ENCODE assay signal across 1 cellular context in genomic region chr14:86708846-86709339, GRCh38.
TF ChIP-seq lines count a peak whose summit lies in the region.

No MANE protein-coding gene starts in this region.

TF ChIP-seq in HepG2, 621 proteins besides CTCF, POLR2A, EP300 and RAD21 (continued from another document and continues in another):
- TF ChIP-seq, protein P1, sequence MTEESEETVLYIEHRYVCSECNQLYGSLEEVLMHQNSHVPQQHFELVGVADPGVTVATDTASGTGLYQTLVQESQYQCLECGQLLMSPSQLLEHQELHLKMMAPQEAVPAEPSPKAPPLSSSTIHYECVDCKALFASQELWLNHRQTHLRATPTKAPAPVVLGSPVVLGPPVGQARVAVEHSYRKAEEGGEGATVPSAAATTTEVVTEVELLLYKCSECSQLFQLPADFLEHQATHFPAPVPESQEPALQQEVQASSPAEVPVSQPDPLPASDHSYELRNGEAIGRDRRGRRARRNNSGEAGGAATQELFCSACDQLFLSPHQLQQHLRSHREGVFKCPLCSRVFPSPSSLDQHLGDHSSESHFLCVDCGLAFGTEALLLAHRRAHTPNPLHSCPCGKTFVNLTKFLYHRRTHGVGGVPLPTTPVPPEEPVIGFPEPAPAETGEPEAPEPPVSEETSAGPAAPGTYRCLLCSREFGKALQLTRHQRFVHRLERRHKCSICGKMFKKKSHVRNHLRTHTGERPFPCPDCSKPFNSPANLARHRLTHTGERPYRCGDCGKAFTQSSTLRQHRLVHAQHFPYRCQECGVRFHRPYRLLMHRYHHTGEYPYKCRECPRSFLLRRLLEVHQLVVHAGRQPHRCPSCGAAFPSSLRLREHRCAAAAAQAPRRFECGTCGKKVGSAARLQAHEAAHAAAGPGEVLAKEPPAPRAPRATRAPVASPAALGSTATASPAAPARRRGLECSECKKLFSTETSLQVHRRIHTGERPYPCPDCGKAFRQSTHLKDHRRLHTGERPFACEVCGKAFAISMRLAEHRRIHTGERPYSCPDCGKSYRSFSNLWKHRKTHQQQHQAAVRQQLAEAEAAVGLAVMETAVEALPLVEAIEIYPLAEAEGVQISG (CRISPR knock-in tag; IDR thresholded peaks at IDR 0.05), result no peak; the same call in 1 of the 2 replicates
- TF ChIP-seq ATRX (CRISPR knock-in tag; IDR thresholded peaks at IDR 0.05; ENCODE audit: borderline replicate concordance), result no peak
- TF ChIP-seq ZNF737 (CRISPR knock-in tag; IDR thresholded peaks at IDR 0.05; ENCODE audit: borderline replicate concordance), result no peak
- TF ChIP-seq, protein P2, sequence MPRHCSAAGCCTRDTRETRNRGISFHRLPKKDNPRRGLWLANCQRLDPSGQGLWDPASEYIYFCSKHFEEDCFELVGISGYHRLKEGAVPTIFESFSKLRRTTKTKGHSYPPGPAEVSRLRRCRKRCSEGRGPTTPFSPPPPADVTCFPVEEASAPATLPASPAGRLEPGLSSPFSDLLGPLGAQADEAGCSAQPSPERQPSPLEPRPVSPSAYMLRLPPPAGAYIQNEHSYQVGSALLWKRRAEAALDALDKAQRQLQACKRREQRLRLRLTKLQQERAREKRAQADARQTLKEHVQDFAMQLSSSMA (CRISPR knock-in tag; IDR thresholded peaks at IDR 0.05), result no peak
- TF ChIP-seq MXI1 (IDR thresholded peaks at IDR 0.05; ENCODE audit: borderline replicate concordance, low read depth, low read length), result no peak; the same call in 2 of the 3 replicates
- TF ChIP-seq MAZ (IDR thresholded peaks at IDR 0.05; ENCODE audit: borderline replicate concordance, low read depth, low read length), result no peak
- TF ChIP-seq MAZ (CRISPR knock-in tag; IDR thresholded peaks at IDR 0.05; ENCODE audit: low read depth), result peak; percentile 57; the same call in 1 of the 2 replicates
- peak; percentile 99 for TF ChIP-seq NCOA2 (CRISPR knock-in tag; IDR thresholded peaks at IDR 0.05)
- TF ChIP-seq BCLAF1 (IDR thresholded peaks at IDR 0.05), result no peak
- TF ChIP-seq ZNF496 (CRISPR knock-in tag; IDR thresholded peaks at IDR 0.05; ENCODE audit: insufficient replicate concordance), result no peak
- no peak for TF ChIP-seq ZNF7 (CRISPR knock-in tag; IDR thresholded peaks at IDR 0.05)
- peak; percentile 83 for TF ChIP-seq TEAD3 (CRISPR knock-in tag; optimal IDR thresholded peaks at IDR 0.05; ENCODE audit: borderline replicate concordance)
- TF ChIP-seq KDM3A (CRISPR knock-in tag; IDR thresholded peaks at IDR 0.05; ENCODE audit: low read depth), result peak; percentile 43; the same call in 1 of the 2 replicates
- TF ChIP-seq, protein P3, sequence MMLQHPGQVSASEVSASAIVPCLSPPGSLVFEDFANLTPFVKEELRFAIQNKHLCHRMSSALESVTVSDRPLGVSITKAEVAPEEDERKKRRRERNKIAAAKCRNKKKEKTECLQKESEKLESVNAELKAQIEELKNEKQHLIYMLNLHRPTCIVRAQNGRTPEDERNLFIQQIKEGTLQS (CRISPR knock-in tag; IDR thresholded peaks at IDR 0.05), result peak; percentile 62; the same call in 1 of the 2 replicates
- TF ChIP-seq, protein P4, sequence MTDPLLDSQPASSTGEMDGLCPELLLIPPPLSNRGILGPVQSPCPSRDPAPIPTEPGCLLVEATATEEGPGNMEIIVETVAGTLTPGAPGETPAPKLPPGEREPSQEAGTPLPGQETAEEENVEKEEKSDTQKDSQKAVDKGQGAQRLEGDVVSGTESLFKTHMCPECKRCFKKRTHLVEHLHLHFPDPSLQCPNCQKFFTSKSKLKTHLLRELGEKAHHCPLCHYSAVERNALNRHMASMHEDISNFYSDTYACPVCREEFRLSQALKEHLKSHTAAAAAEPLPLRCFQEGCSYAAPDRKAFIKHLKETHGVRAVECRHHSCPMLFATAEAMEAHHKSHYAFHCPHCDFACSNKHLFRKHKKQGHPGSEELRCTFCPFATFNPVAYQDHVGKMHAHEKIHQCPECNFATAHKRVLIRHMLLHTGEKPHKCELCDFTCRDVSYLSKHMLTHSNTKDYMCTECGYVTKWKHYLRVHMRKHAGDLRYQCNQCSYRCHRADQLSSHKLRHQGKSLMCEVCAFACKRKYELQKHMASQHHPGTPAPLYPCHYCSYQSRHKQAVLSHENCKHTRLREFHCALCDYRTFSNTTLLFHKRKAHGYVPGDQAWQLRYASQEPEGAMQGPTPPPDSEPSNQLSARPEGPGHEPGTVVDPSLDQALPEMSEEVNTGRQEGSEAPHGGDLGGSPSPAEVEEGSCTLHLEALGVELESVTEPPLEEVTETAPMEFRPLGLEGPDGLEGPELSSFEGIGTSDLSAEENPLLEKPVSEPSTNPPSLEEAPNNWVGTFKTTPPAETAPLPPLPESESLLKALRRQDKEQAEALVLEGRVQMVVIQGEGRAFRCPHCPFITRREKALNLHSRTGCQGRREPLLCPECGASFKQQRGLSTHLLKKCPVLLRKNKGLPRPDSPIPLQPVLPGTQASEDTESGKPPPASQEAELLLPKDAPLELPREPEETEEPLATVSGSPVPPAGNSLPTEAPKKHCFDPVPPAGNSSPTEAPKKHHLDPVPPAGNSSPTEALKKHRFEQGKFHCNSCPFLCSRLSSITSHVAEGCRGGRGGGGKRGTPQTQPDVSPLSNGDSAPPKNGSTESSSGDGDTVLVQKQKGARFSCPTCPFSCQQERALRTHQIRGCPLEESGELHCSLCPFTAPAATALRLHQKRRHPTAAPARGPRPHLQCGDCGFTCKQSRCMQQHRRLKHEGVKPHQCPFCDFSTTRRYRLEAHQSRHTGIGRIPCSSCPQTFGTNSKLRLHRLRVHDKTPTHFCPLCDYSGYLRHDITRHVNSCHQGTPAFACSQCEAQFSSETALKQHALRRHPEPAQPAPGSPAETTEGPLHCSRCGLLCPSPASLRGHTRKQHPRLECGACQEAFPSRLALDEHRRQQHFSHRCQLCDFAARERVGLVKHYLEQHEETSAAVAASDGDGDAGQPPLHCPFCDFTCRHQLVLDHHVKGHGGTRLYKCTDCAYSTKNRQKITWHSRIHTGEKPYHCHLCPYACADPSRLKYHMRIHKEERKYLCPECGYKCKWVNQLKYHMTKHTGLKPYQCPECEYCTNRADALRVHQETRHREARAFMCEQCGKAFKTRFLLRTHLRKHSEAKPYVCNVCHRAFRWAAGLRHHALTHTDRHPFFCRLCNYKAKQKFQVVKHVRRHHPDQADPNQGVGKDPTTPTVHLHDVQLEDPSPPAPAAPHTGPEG (CRISPR knock-in tag; IDR thresholded peaks at IDR 0.05), result no peak
- TF ChIP-seq ARNT2 (CRISPR knock-in tag; IDR thresholded peaks at IDR 0.05; ENCODE audit: low read depth), result no peak
- TF ChIP-seq HNF1B (CRISPR knock-in tag; IDR thresholded peaks at IDR 0.05), result peak; percentile 95
- TF ChIP-seq, protein P5, sequence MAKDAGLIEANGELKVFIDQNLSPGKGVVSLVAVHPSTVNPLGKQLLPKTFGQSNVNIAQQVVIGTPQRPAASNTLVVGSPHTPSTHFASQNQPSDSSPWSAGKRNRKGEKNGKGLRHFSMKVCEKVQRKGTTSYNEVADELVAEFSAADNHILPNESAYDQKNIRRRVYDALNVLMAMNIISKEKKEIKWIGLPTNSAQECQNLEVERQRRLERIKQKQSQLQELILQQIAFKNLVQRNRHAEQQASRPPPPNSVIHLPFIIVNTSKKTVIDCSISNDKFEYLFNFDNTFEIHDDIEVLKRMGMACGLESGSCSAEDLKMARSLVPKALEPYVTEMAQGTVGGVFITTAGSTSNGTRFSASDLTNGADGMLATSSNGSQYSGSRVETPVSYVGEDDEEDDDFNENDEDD (CRISPR knock-in tag; IDR thresholded peaks at IDR 0.05; ENCODE audit: borderline replicate concordance), result peak; percentile 5; the same call in 1 of the 2 replicates
- peak; percentile 65; the same call in 1 of the 2 replicates for TF ChIP-seq ZNF792 (CRISPR knock-in tag; IDR thresholded peaks at IDR 0.05)
- no peak for TF ChIP-seq SPEN (CRISPR knock-in tag; IDR thresholded peaks at IDR 0.05; ENCODE audit: low read depth)
- no peak for TF ChIP-seq TP53 (CRISPR knock-in tag; conservative IDR thresholded peaks at IDR 0.05)
- no peak for TF ChIP-seq ZNF260 (CRISPR knock-in tag; IDR thresholded peaks at IDR 0.05; ENCODE audit: borderline replicate concordance, low read depth)
- TF ChIP-seq ZBTB20 (CRISPR knock-in tag; IDR thresholded peaks at IDR 0.05; ENCODE audit: borderline replicate concordance, low read depth), result peak; percentile 86; the same call in 1 of the 2 replicates
- no peak for TF ChIP-seq AKNA (CRISPR knock-in tag; IDR thresholded peaks at IDR 0.05; ENCODE audit: borderline replicate concordance)
- no peak for TF ChIP-seq AGO1 (IDR thresholded peaks at IDR 0.05; ENCODE audit: low read depth, low read length, poor library complexity, severe bottlenecking)
- peak; percentile 97 for TF ChIP-seq BCL6 (CRISPR knock-in tag; IDR thresholded peaks at IDR 0.05)
- TF ChIP-seq, protein P6, sequence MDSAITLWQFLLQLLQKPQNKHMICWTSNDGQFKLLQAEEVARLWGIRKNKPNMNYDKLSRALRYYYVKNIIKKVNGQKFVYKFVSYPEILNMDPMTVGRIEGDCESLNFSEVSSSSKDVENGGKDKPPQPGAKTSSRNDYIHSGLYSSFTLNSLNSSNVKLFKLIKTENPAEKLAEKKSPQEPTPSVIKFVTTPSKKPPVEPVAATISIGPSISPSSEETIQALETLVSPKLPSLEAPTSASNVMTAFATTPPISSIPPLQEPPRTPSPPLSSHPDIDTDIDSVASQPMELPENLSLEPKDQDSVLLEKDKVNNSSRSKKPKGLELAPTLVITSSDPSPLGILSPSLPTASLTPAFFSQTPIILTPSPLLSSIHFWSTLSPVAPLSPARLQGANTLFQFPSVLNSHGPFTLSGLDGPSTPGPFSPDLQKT (CRISPR knock-in tag; IDR thresholded peaks at IDR 0.05; ENCODE audit: borderline replicate concordance), result no peak
- no peak for TF ChIP-seq TGIF2 (CRISPR knock-in tag; IDR thresholded peaks at IDR 0.05)
- no peak for TF ChIP-seq ZNF615 (CRISPR knock-in tag; IDR thresholded peaks at IDR 0.05; ENCODE audit: borderline replicate concordance)
- no peak for TF ChIP-seq ZNF484 (CRISPR knock-in tag; IDR thresholded peaks at IDR 0.05; ENCODE audit: borderline replicate concordance, low read depth)
